ENCODE assay signal across 1 cellular context in the genomic region with DNA sequence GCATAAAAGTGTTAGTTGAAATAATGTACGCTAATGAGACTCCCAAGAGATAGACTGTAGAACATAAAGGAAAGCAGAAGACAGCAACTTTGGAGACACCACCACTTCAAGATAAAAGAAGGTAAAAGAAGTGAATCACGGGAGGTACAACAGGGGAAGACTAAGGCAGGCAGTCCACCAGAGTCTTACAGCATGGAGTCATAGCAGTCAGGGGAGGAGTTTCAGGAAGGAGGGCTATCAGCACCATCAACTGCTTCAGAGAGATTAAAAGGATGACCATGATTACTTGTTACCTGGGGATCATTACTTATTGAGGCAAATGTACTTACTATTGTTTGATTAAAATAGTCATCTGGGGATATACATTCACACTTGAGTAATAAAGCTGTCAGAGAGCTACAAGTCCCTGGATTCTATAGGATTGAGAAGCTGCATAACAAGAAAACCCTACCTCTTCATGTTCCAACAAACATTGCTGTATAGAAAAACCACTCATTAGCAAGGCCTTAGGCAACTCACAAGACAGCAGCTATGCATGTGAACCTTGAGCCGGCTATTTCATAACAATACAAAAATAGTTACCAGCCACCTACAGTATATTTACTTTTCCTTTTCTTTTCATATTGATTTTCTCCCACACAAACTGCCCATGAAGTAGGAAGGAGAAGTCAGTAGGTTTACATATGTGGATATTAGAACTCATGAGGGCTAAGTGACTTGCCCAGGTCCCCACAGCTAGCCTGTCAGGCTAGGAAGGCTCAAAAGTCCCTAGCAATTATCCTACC.
TF ChIP-seq lines count a peak whose summit lies in the region.

No MANE protein-coding gene starts in this region.

TF ChIP-seq in HepG2, 621 proteins besides CTCF, POLR2A, EP300 and RAD21 (continued from another document):
- peak; percentile 86 for TF ChIP-seq TEF (CRISPR knock-in tag; IDR thresholded peaks at IDR 0.05)
- no peak for TF ChIP-seq TRIM24 (CRISPR knock-in tag; IDR thresholded peaks at IDR 0.05)
- TF ChIP-seq SOX13 (IDR thresholded peaks at IDR 0.05): peak; percentile 85
- TF ChIP-seq SOX13 (CRISPR knock-in tag; conservative IDR thresholded peaks at IDR 0.05 in 1 of 2, IDR thresholded peaks at IDR 0.05 in 1 of 2): peak in 1 of 2 experiments; percentile 99; a peak in 2 of 4 replicates
- TF ChIP-seq, protein P1, sequence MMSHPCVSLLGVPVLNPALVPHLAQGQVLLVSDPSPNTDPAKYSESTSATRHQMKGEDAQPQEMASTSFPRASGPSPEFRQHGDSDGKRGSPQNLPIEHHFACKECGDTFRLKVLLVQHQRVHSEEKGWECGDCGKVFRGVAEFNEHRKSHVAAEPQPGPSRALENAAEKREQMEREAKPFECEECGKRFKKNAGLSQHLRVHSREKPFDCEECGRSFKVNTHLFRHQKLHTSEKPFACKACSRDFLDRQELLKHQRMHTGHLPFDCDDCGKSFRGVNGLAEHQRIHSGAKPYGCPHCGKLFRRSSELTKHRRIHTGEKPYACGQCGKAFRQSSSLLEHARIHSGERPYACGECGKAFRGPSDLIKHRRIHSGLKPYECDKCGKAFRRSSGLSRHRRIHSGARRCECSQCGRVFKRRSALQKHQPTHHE (CRISPR knock-in tag; IDR thresholded peaks at IDR 0.05; ENCODE audit: borderline replicate concordance): no peak
